Comparison of ENCODE assay signal across 9 cellular contexts in genomic region chr19:1862068-1862423, GRCh38. TPM values are rescaled to one million over a fixed set of nuclear protein-coding genes. Genes with fewer than 3 reads are reported as not detected.
DNase-seq lines count a peak whose midpoint lies in the region; ATAC-seq, FAIRE-seq and TF ChIP-seq lines count a peak whose summit lies in the region.
"Had no signal": no experiment of that assay in that cellular context is flagged by ENCODE, and none has a peak within 500 bp of the region (broad histone marks: within the 10 kb centered on the region; RNA-seq: fewer than 3 reads in every experiment).

No MANE protein-coding gene starts in this region.

- peaks cover 7% of the 10 kb centered on the region; the same call in 1 of the 2 replicates for H4K20me1 ChIP-seq in GM12878 (ENCODE audit: control insufficient read depth, insufficient read depth)

- RAD21 ChIA-PET in GM12878 (lab: Charles Lee; ENCODE audit: unreplicated experiment), result no interaction called here

- WGBS in heart right ventricle, 2 donors, result 22% methylated on average over 21 of the region's 21 CpGs
- WGBS in GM12878 (ENCODE audit: insufficient coverage, insufficient replicate concordance, low lambda C conversion rate, missing lambda C conversion rate), result under 1% methylated on average over 21 of the region's 21 CpGs
- 0 to 1% methylated on average over 18 of the region's 21 CpGs for WGBS in mesodermal cell (ENCODE audit: insufficient coverage in 2 of 2), 2 experiments

- no peak for TF ChIP-seq RAD21 in GM12878 (IDR thresholded peaks at IDR 0.05; ENCODE audit: insufficient read depth, low read depth, low read length)

- SMC1A ChIA-PET in GM12878 (lab: Charles Lee; ENCODE audit: uncharacterized antibody, unreplicated experiment), result no interaction called here

- intact Hi-C loops in heart right ventricle (cut with DNase I) (loop anchor here in 1 of 10 donors (10.0 kb wide), 1 partner anchor 203 kb away; no protein-coding TSS in a partner anchor), left cardiac atrium (cut with DNase I) (no loop called here), GM12878 (cut with micrococcal nuclease; ENCODE audit: unreplicated experiment) (no loop called here), vagina (cut with DNase I) (no loop called here)

- TF ChIP-seq CTCF in heart right ventricle (IDR thresholded peaks at IDR 0.05), result no peak
- TF ChIP-seq CTCF in GM12878 (IDR thresholded peaks at IDR 0.05 in 2 of 3, conservative IDR thresholded peaks at IDR 0.05 in 1 of 3; ENCODE audit: control insufficient read depth in 2 of 3, extremely low read depth in 1 of 3, insufficient read depth in 1 of 3, low read depth in 3 of 3, low read length in 3 of 3), result no peak
- no peak for TF ChIP-seq CTCF in vagina (IDR thresholded peaks at IDR 0.05)

- TF ChIP-seq POLR2A in GM12878 (IDR thresholded peaks at IDR 0.05; ENCODE audit: low read depth, low read length), result 0 out of 2 replicates have a peak, but pooled peaks have one; percentile 10
- no peak for TF ChIP-seq POLR2A in vagina (IDR thresholded peaks at IDR 0.05)

- peak overlapping the region in 8 of 10 donors; percentile 62 to 88 (median 78) for H3K27ac ChIP-seq in heart right ventricle
- H3K27ac ChIP-seq in GM12878 (ENCODE audit: control insufficient read depth, insufficient read depth), result peak overlapping the region; percentile 35
- no peak overlapping the region for H3K27ac ChIP-seq in mesodermal cell (ENCODE audit: low read depth, low read length, severe bottlenecking)
- peak overlapping the region; percentile 21 for H3K27ac ChIP-seq in vagina

- DNase-seq in heart right ventricle (no peak), left cardiac atrium (no peak), GM12878 (ENCODE audit: low read depth, low spot score) (no peak), vagina (ENCODE audit: extremely low spot score in 2 of 2) (no peak)
- DNase-seq in central memory CD4-positive, alpha-beta T cell, result no peak
- DNase-seq: SHP77 had no signal

- no peaks in the 10 kb centered on the region for H3K9me3 ChIP-seq in heart right ventricle
- no peaks in the 10 kb centered on the region for H3K9me3 ChIP-seq in GM12878 (replicated peaks; ENCODE audit: control insufficient read depth, insufficient read depth, low read length)
- no peaks in the 10 kb centered on the region for H3K9me3 ChIP-seq in mesodermal cell (ENCODE audit: control insufficient read depth, low read length)
- H3K9me3 ChIP-seq in vagina, result no peaks in the 10 kb centered on the region

- no peak for FAIRE-seq in GM12878 (lab: Jason Lieb, UNC)

- TF ChIP-seq EP300 in GM12878 (IDR thresholded peaks at IDR 0.05; ENCODE audit: borderline replicate concordance in 1 of 2, control insufficient read depth in 1 of 2, low read depth in 2 of 2, low read length in 2 of 2), result no peak

- POLR2A ChIA-PET in GM12878 (lab: Charles Lee), result no interaction called here

- peak overlapping the region; percentile 25 to 84 (median 64) for H3K4me3 ChIP-seq in heart right ventricle
- peak overlapping the region; percentile 94 for H3K4me3 ChIP-seq in GM12878
- H3K4me3 ChIP-seq in mesodermal cell (ENCODE audit: extremely low read depth, insufficient read depth, low read length, poor library complexity, severe bottlenecking), result peak overlapping the region; percentile 84
- peak overlapping the region; percentile 73 to 76 for H3K4me3 ChIP-seq in vagina

- H3K4me2 ChIP-seq in GM12878 (ENCODE audit: control insufficient read depth, insufficient read depth), result peak overlapping the region; percentile 72

- H3K36me3 ChIP-seq in heart right ventricle (no peaks in the 10 kb centered on the region), GM12878 (ENCODE audit: control insufficient read depth in 2 of 2, insufficient read depth in 2 of 2, low read length in 1 of 2) (no peaks in the 10 kb centered on the region), mesodermal cell (ENCODE audit: control insufficient read depth, insufficient read depth, low read length) (no peaks in the 10 kb centered on the region), vagina (no peaks in the 10 kb centered on the region)

- CTCF ChIA-PET in GM12878 (lab: Yijun Ruan, JAX), result no interaction called here

- H3K27me3 ChIP-seq in heart right ventricle, result no peaks in the 10 kb centered on the region
- H3K27me3 ChIP-seq in GM12878 (replicated peaks in 1 of 2; ENCODE audit: control insufficient read depth in 2 of 2, insufficient read depth in 2 of 2, low read length in 1 of 2), result no peaks in the 10 kb centered on the region
- no peaks in the 10 kb centered on the region for H3K27me3 ChIP-seq in vagina

- peak overlapping the region; percentile 56 for H3K9ac ChIP-seq in GM12878 (ENCODE audit: control insufficient read depth, insufficient read depth, low read length)

- H2AFZ ChIP-seq in GM12878 (ENCODE audit: control insufficient read depth, low read depth, low read length), result no peak overlapping the region

- TSS peak; percentile 63 for BruUV-seq in GM12878 (replicated peaks; lab: Mats Ljungman, UMichigan)

- in situ Hi-C loops in GM12878 (cut with MboI), result loop anchor here (25.0 kb wide), 1 partner anchor 1500 kb away; the partner anchor contains the start of gene NFIC

- peaks cover 59% of the 10 kb centered on the region for H3K79me2 ChIP-seq in GM12878 (ENCODE audit: control insufficient read depth, insufficient read depth, low read length)

- H3K4me1 ChIP-seq in heart right ventricle (peaks cover 20 to 67% (median 53%) of the 10 kb centered on the region in 9 donors), GM12878 (ENCODE audit: control insufficient read depth, insufficient read depth, low read length) (peaks cover 8% of the 10 kb centered on the region), mesodermal cell (ENCODE audit: control insufficient read depth, insufficient read depth, low read length, poor library complexity, severe bottlenecking) (peaks cover 42% of the 10 kb centered on the region), vagina (peaks cover 65% of the 10 kb centered on the region)

- ATAC-seq in heart right ventricle, result no peak
- ATAC-seq in left cardiac atrium, result no peak
- no peak for ATAC-seq in GM12878
- no peak for ATAC-seq in GM21576 (IDR thresholded peaks at IDR 0.05; ENCODE audit: unreplicated experiment)
- ATAC-seq in HG02588 (IDR thresholded peaks at IDR 0.05; ENCODE audit: unreplicated experiment), result no peak

RNA-seq across cellular contexts. Expression of gene KLF16, which starts 1.3 kb away (rescaled TPM):
- total RNA-seq in heart right ventricle, result 10 to 100 TPM in 4 of 10 donors, 1 to 10 TPM in 6; 5.0 to 13.4 (median 7.6) TPM
- polyA plus RNA-seq in heart right ventricle, result 1 to 10 TPM; 4.0 to 8.6 TPM
- 10 to 100 TPM in 1 of 2 donors, 1 to 10 TPM in 1; 9.9 to 12.9 TPM for total RNA-seq in left cardiac atrium
- total RNA-seq in GM12878 (2013; cell fraction: nucleolus; rRNA removed), result 4.1 and 5.1 TPM in 2 replicates
- total RNA-seq in GM12878 (2014; rRNA removed), result 5.4 and 6.2 TPM in 2 replicates
- total RNA-seq in GM12878 (2014; rRNA removed; fragmentation: Illumina TruSeq; extraction: Trizol), result 2.2 and 2.6 TPM in 2 replicates
- 37.6 and 41.2 TPM in 2 replicates for total RNA-seq in GM12878 (2021)
- 2.1 TPM for polyA plus RNA-seq in GM12878 (2011; ENCODE audit: low read depth)
- 0.89 and 1.6 TPM in 2 replicates for polyA plus RNA-seq in GM12878 (2011; rRNA removed)
- 4.1 and 7.5 TPM in 2 replicates for polyA plus RNA-seq in GM12878 (2011; cell fraction: cytosol; rRNA removed)
- 11.3 and 26.9 TPM in 2 replicates for polyA plus RNA-seq in GM12878 (2011; cell fraction: nucleus; rRNA removed)
- polyA plus RNA-seq in GM12878 (2012), result 9.1 and 13.8 TPM in 2 replicates
- polyA plus RNA-seq in GM12878 (2014; fragmentation: Illumina TruSeq; extraction: Trizol), result 0.57 and 2.6 TPM in 2 replicates
- under 1 TPM; 0.03 to 0.24 TPM for polyA plus RNA-seq in GM12878 (2014; fragmentation: Nextera tagmentation; extraction: Ambion mirVana)
- polyA plus RNA-seq in GM12878 (2014; rRNA removed), result 13.4 and 13.7 TPM in 2 replicates
- 1 to 10 TPM; 2.1 to 2.5 TPM for polyA plus RNA-seq in GM12878 (2016; fragmentation: Nextera tagmentation; extraction: Ambion mirVana)
- 0.59 and 1.9 TPM in 2 replicates for polyA minus RNA-seq in GM12878 (2011; rRNA and poly(A)+ RNA removed)
- polyA minus RNA-seq in GM12878 (2011; cell fraction: cytosol; rRNA and poly(A)+ RNA removed), result 4.9 and 7.4 TPM in 2 replicates
- 1.5 and 6.3 TPM in 2 replicates for polyA minus RNA-seq in GM12878 (2011; cell fraction: nucleus; rRNA and poly(A)+ RNA removed)
- polyA plus RNA-seq in mesodermal cell (2013, experiment 1 of 2), result 24.9 TPM
- polyA plus RNA-seq in mesodermal cell (2013, experiment 2 of 2), result 18.9 TPM
- 7.6 TPM for total RNA-seq in vagina

RNA-seq across cellular contexts. Expression of gene REXO1, which starts 13.8 kb away (rescaled TPM):
- total RNA-seq in heart right ventricle, result 10 to 100 TPM; 13.1 to 20.1 (median 16.5) TPM
- polyA plus RNA-seq in heart right ventricle, result 10 to 100 TPM; 13.1 to 20.6 TPM
- total RNA-seq in left cardiac atrium, result 10 to 100 TPM; 14.8 to 22.3 TPM
- total RNA-seq in GM12878 (2013; cell fraction: nucleolus; rRNA removed), result 47.1 and 50.6 TPM in 2 replicates
- total RNA-seq in GM12878 (2014; rRNA removed), result 5.2 and 11.7 TPM in 2 replicates
- total RNA-seq in GM12878 (2014; rRNA removed; fragmentation: Illumina TruSeq; extraction: Trizol), result 6.4 and 8.5 TPM in 2 replicates
- total RNA-seq in GM12878 (2021), result 38.1 and 45.2 TPM in 2 replicates
- 8.9 TPM for polyA plus RNA-seq in GM12878 (2011; ENCODE audit: low read depth)
- 2.7 and 9.5 TPM in 2 replicates for polyA plus RNA-seq in GM12878 (2011; rRNA removed)
- 16.1 and 17.2 TPM in 2 replicates for polyA plus RNA-seq in GM12878 (2011; cell fraction: cytosol; rRNA removed)
- 52.3 and 81.1 TPM in 2 replicates for polyA plus RNA-seq in GM12878 (2011; cell fraction: nucleus; rRNA removed)
- polyA plus RNA-seq in GM12878 (2012), result 23.8 and 34.3 TPM in 2 replicates
- polyA plus RNA-seq in GM12878 (2014; fragmentation: Illumina TruSeq; extraction: Trizol), result 4.0 and 8.2 TPM in 2 replicates
- under 1 TPM; 0.03 to 0.64 TPM for polyA plus RNA-seq in GM12878 (2014; fragmentation: Nextera tagmentation; extraction: Ambion mirVana)
- 31.3 and 38.2 TPM in 2 replicates for polyA plus RNA-seq in GM12878 (2014; rRNA removed)
- polyA plus RNA-seq in GM12878 (2016; fragmentation: Nextera tagmentation; extraction: Ambion mirVana), result 1 to 10 TPM; 3.7 to 8.4 TPM
- polyA minus RNA-seq in GM12878 (2011; rRNA and poly(A)+ RNA removed), result 9.6 and 10.0 TPM in 2 replicates
- 10.0 and 14.4 TPM in 2 replicates for polyA minus RNA-seq in GM12878 (2011; cell fraction: cytosol; rRNA and poly(A)+ RNA removed)
- polyA minus RNA-seq in GM12878 (2011; cell fraction: nucleus; rRNA and poly(A)+ RNA removed), result 7.4 and 15.0 TPM in 2 replicates
- 23.2 TPM for polyA plus RNA-seq in mesodermal cell (2013, experiment 1 of 2)
- polyA plus RNA-seq in mesodermal cell (2013, experiment 2 of 2), result 21.6 TPM
- 19.9 TPM for total RNA-seq in vagina

RNA-seq across cellular contexts. Expression of gene ABHD17A, which starts 23.2 kb away (rescaled TPM):
- total RNA-seq in heart right ventricle (10 to 100 TPM; 45.1 to 68.0 (median 57.0) TPM), left cardiac atrium (10 to 100 TPM; 60.8 to 66.1 TPM), GM12878 (2014; rRNA removed) (109 and 126 TPM in 2 replicates), GM12878 (2014; rRNA removed; fragmentation: Illumina TruSeq; extraction: Trizol) (5.6 and 7.0 TPM in 2 replicates), GM12878 (2021) (72.6 and 77.6 TPM in 2 replicates), vagina (83.0 TPM)
- polyA plus RNA-seq in heart right ventricle (100 to 1,000 TPM in 1 of 2 donors, 10 to 100 TPM in 1; 93.6 to 185 TPM), GM12878 (2011; rRNA removed) (7.7 and 25.3 TPM in 2 replicates), GM12878 (2014; fragmentation: Illumina TruSeq; extraction: Trizol) (0.87 and 2.5 TPM in 2 replicates), GM12878 (2014; fragmentation: Nextera tagmentation; extraction: Ambion mirVana) (under 1 TPM in 1 of 2 experiments, not detected in 1; 0.13 TPM), GM12878 (2014; rRNA removed) (84.5 and 105 TPM in 2 replicates), GM12878 (2016; fragmentation: Nextera tagmentation; extraction: Ambion mirVana) (10 to 100 TPM; 28.8 to 45.7 TPM)
- 25.8 and 29.5 TPM in 2 replicates for total RNA-seq in GM12878 (2013; cell fraction: nucleolus; rRNA removed)
- 8.6 TPM for polyA plus RNA-seq in GM12878 (2011; ENCODE audit: low read depth)
- 45.6 and 92.1 TPM in 2 replicates for polyA plus RNA-seq in GM12878 (2011; cell fraction: cytosol; rRNA removed)
- polyA plus RNA-seq in GM12878 (2011; cell fraction: nucleus; rRNA removed), result 158 and 188 TPM in 2 replicates
- 36.2 and 44.0 TPM in 2 replicates for polyA plus RNA-seq in GM12878 (2012)
- polyA minus RNA-seq in GM12878 (2011; rRNA and poly(A)+ RNA removed), result 22.4 and 32.0 TPM in 2 replicates
- 21.4 and 26.9 TPM in 2 replicates for polyA minus RNA-seq in GM12878 (2011; cell fraction: cytosol; rRNA and poly(A)+ RNA removed)
- 13.5 and 18.1 TPM in 2 replicates for polyA minus RNA-seq in GM12878 (2011; cell fraction: nucleus; rRNA and poly(A)+ RNA removed)
- 82.9 TPM for polyA plus RNA-seq in mesodermal cell (2013, experiment 1 of 2)
- 63.1 TPM for polyA plus RNA-seq in mesodermal cell (2013, experiment 2 of 2)

RNA-seq across cellular contexts. Expression of gene ADAT3, which starts 43.2 kb away (rescaled TPM):
- 1 to 10 TPM in 9 of 10 donors, under 1 TPM in 1; 0.94 to 3.2 (median 1.4) TPM for total RNA-seq in heart right ventricle
- 1 to 10 TPM; 2.0 to 4.3 TPM for polyA plus RNA-seq in heart right ventricle
- total RNA-seq in left cardiac atrium, result 1 to 10 TPM; 2.3 to 3.0 TPM
- total RNA-seq in GM12878 (2013; cell fraction: nucleolus; rRNA removed), result 26.1 and 30.8 TPM in 2 replicates
- total RNA-seq in GM12878 (2014; rRNA removed), result 3.8 and 5.6 TPM in 2 replicates
- total RNA-seq in GM12878 (2014; rRNA removed; fragmentation: Illumina TruSeq; extraction: Trizol), result 0.27 TPM in 1 of 2 replicates, not detected in the other
- 11.6 and 11.8 TPM in 2 replicates for total RNA-seq in GM12878 (2021)
- 0.54 TPM for polyA plus RNA-seq in GM12878 (2011; ENCODE audit: low read depth)
- 0.13 and 0.46 TPM in 2 replicates for polyA plus RNA-seq in GM12878 (2011; rRNA removed)
- 1.1 and 2.1 TPM in 2 replicates for polyA plus RNA-seq in GM12878 (2011; cell fraction: cytosol; rRNA removed)
- polyA plus RNA-seq in GM12878 (2011; cell fraction: nucleus; rRNA removed), result 5.4 and 12.3 TPM in 2 replicates
- 3.0 and 3.7 TPM in 2 replicates for polyA plus RNA-seq in GM12878 (2012)
- polyA plus RNA-seq in GM12878 (2014; fragmentation: Illumina TruSeq; extraction: Trizol), result not detected in 2 replicates
- not detected for polyA plus RNA-seq in GM12878 (2014; fragmentation: Nextera tagmentation; extraction: Ambion mirVana)
- 11.0 and 13.2 TPM in 2 replicates for polyA plus RNA-seq in GM12878 (2014; rRNA removed)
- 1 to 10 TPM; 7.7 to 8.9 TPM for polyA plus RNA-seq in GM12878 (2016; fragmentation: Nextera tagmentation; extraction: Ambion mirVana)
- polyA minus RNA-seq in GM12878 (2011; rRNA and poly(A)+ RNA removed), result 0.62 TPM in 1 of 2 replicates, not detected in the other
- polyA minus RNA-seq in GM12878 (2011; cell fraction: cytosol; rRNA and poly(A)+ RNA removed), result 1.1 and 1.5 TPM in 2 replicates
- 1.9 and 4.9 TPM in 2 replicates for polyA minus RNA-seq in GM12878 (2011; cell fraction: nucleus; rRNA and poly(A)+ RNA removed)
- 2.6 TPM for polyA plus RNA-seq in mesodermal cell (2013, experiment 1 of 2)
- polyA plus RNA-seq in mesodermal cell (2013, experiment 2 of 2), result 2.7 TPM
- total RNA-seq in vagina, result 5.2 TPM

RNA-seq across cellular contexts. Expression of gene SCAMP4, which starts 43.2 kb away (rescaled TPM):
- 10 to 100 TPM; 11.7 to 24.2 (median 14.4) TPM for total RNA-seq in heart right ventricle
- 10 to 100 TPM; 17.0 to 22.1 TPM for polyA plus RNA-seq in heart right ventricle
- total RNA-seq in left cardiac atrium, result 10 to 100 TPM; 21.4 to 22.8 TPM
- 42.9 and 44.9 TPM in 2 replicates for total RNA-seq in GM12878 (2013; cell fraction: nucleolus; rRNA removed)
- 16.9 and 19.3 TPM in 2 replicates for total RNA-seq in GM12878 (2014; rRNA removed)
- total RNA-seq in GM12878 (2014; rRNA removed; fragmentation: Illumina TruSeq; extraction: Trizol), result 6.5 and 7.0 TPM in 2 replicates
- total RNA-seq in GM12878 (2021), result 34.7 and 38.7 TPM in 2 replicates
- polyA plus RNA-seq in GM12878 (2011; ENCODE audit: low read depth), result 8.1 TPM
- polyA plus RNA-seq in GM12878 (2011; rRNA removed), result 2.7 and 5.6 TPM in 2 replicates
- polyA plus RNA-seq in GM12878 (2011; cell fraction: cytosol; rRNA removed), result 6.9 and 10.0 TPM in 2 replicates
- polyA plus RNA-seq in GM12878 (2011; cell fraction: nucleus; rRNA removed), result 28.6 and 39.7 TPM in 2 replicates
- polyA plus RNA-seq in GM12878 (2012), result 21.9 and 26.7 TPM in 2 replicates
- 5.1 and 8.7 TPM in 2 replicates for polyA plus RNA-seq in GM12878 (2014; fragmentation: Illumina TruSeq; extraction: Trizol)
- polyA plus RNA-seq in GM12878 (2014; fragmentation: Nextera tagmentation; extraction: Ambion mirVana), result 1 to 10 TPM in 1 of 2 experiments, under 1 TPM in 1; 0.63 to 2.3 TPM
- polyA plus RNA-seq in GM12878 (2014; rRNA removed), result 24.4 and 33.2 TPM in 2 replicates
- polyA plus RNA-seq in GM12878 (2016; fragmentation: Nextera tagmentation; extraction: Ambion mirVana), result 10 to 100 TPM; 33.8 to 34.4 TPM
- 3.1 and 15.0 TPM in 2 replicates for polyA minus RNA-seq in GM12878 (2011; rRNA and poly(A)+ RNA removed)
- polyA minus RNA-seq in GM12878 (2011; cell fraction: cytosol; rRNA and poly(A)+ RNA removed), result 7.0 and 10.7 TPM in 2 replicates
- polyA minus RNA-seq in GM12878 (2011; cell fraction: nucleus; rRNA and poly(A)+ RNA removed), result 9.1 and 17.2 TPM in 2 replicates
- 46.9 TPM for polyA plus RNA-seq in mesodermal cell (2013, experiment 1 of 2)
- polyA plus RNA-seq in mesodermal cell (2013, experiment 2 of 2), result 42.3 TPM
- 51.3 TPM for total RNA-seq in vagina
